1 cellular context compared by ENCODE assay signal in the genomic region with DNA sequence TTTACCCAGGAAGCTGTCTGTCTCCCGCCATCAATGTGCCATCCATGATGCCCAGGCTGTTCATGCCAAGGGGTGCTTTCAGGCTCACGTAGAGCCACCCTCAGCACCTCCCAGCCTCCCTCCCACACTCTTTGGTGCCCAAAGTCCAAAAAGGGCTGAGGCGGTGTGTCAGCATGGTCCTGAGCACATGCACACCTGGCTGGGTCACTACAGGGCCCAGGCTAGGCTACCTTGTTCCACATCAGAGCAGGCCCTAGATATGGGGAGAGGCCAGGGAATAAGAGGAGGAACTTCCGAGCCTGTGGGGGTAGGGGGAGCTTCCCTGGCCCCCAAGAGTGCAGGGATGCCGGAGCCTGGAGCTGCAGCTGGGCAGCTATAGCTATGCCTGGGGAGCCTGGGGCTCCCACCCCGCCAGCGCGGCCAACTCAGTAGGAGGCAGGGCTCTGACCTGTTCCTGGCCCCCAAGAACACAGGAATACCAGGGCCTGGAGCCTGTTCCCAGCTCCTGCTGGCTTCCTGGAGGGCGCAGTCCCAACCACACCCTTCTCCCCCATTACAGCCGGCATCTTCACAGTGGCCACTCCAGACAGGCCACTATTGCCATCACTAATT.
A peak's percentile ranks its signal among the peaks of the same experiment; 100 is the strongest.
TF ChIP-seq lines count a peak whose summit lies in the region.

No MANE protein-coding gene starts in this region.

TF ChIP-seq in HepG2, 621 proteins besides CTCF, POLR2A, EP300 and RAD21 (continued from another document):
- TF ChIP-seq, protein P1, sequence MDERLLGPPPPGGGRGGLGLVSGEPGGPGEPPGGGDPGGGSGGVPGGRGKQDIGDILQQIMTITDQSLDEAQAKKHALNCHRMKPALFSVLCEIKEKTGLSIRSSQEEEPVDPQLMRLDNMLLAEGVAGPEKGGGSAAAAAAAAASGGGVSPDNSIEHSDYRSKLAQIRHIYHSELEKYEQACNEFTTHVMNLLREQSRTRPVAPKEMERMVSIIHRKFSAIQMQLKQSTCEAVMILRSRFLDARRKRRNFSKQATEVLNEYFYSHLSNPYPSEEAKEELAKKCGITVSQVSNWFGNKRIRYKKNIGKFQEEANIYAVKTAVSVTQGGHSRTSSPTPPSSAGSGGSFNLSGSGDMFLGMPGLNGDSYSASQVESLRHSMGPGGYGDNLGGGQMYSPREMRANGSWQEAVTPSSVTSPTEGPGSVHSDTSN (CRISPR knock-in tag; IDR thresholded peaks at IDR 0.05): no peak
- TF ChIP-seq, protein P2, sequence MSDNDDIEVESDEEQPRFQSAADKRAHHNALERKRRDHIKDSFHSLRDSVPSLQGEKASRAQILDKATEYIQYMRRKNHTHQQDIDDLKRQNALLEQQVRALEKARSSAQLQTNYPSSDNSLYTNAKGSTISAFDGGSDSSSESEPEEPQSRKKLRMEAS (IDR thresholded peaks at IDR 0.05): 0 out of 2 replicates have a peak, but pooled peaks have one; percentile 28
- TF ChIP-seq, protein P3, sequence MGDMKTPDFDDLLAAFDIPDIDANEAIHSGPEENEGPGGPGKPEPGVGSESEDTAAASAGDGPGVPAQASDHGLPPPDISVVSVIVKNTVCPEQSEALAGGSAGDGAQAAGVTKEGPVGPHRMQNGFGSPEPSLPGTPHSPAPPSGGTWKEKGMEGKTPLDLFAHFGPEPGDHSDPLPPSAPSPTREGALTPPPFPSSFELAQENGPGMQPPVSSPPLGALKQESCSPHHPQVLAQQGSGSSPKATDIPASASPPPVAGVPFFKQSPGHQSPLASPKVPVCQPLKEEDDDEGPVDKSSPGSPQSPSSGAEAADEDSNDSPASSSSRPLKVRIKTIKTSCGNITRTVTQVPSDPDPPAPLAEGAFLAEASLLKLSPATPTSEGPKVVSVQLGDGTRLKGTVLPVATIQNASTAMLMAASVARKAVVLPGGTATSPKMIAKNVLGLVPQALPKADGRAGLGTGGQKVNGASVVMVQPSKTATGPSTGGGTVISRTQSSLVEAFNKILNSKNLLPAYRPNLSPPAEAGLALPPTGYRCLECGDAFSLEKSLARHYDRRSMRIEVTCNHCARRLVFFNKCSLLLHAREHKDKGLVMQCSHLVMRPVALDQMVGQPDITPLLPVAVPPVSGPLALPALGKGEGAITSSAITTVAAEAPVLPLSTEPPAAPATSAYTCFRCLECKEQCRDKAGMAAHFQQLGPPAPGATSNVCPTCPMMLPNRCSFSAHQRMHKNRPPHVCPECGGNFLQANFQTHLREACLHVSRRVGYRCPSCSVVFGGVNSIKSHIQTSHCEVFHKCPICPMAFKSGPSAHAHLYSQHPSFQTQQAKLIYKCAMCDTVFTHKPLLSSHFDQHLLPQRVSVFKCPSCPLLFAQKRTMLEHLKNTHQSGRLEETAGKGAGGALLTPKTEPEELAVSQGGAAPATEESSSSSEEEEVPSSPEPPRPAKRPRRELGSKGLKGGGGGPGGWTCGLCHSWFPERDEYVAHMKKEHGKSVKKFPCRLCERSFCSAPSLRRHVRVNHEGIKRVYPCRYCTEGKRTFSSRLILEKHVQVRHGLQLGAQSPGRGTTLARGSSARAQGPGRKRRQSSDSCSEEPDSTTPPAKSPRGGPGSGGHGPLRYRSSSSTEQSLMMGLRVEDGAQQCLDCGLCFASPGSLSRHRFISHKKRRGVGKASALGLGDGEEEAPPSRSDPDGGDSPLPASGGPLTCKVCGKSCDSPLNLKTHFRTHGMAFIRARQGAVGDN (CRISPR knock-in tag; IDR thresholded peaks at IDR 0.05): peak; percentile 61
- 0 out of 2 replicates have a peak, but pooled peaks have one; percentile 47 for TF ChIP-seq HNRNPL (IDR thresholded peaks at IDR 0.05; ENCODE audit: low read depth, low read length)
- no peak for TF ChIP-seq ZEB1 (IDR thresholded peaks at IDR 0.05; ENCODE audit: insufficient replicate concordance, low read depth)
- TF ChIP-seq, protein P4, sequence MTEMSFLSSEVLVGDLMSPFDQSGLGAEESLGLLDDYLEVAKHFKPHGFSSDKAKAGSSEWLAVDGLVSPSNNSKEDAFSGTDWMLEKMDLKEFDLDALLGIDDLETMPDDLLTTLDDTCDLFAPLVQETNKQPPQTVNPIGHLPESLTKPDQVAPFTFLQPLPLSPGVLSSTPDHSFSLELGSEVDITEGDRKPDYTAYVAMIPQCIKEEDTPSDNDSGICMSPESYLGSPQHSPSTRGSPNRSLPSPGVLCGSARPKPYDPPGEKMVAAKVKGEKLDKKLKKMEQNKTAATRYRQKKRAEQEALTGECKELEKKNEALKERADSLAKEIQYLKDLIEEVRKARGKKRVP (CRISPR knock-in tag; IDR thresholded peaks at IDR 0.05): no peak
- TF ChIP-seq RFX1 (IDR thresholded peaks at IDR 0.05): no peak
- TF ChIP-seq, protein P5, sequence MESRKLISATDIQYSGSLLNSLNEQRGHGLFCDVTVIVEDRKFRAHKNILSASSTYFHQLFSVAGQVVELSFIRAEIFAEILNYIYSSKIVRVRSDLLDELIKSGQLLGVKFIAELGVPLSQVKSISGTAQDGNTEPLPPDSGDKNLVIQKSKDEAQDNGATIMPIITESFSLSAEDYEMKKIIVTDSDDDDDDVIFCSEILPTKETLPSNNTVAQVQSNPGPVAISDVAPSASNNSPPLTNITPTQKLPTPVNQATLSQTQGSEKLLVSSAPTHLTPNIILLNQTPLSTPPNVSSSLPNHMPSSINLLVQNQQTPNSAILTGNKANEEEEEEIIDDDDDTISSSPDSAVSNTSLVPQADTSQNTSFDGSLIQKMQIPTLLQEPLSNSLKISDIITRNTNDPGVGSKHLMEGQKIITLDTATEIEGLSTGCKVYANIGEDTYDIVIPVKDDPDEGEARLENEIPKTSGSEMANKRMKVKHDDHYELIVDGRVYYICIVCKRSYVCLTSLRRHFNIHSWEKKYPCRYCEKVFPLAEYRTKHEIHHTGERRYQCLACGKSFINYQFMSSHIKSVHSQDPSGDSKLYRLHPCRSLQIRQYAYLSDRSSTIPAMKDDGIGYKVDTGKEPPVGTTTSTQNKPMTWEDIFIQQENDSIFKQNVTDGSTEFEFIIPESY (CRISPR knock-in tag; IDR thresholded peaks at IDR 0.05): peak; percentile 23; the same call in 1 of the 2 replicates
